Comparison of ENCODE assay signal across 8 cellular contexts in the genomic region with DNA sequence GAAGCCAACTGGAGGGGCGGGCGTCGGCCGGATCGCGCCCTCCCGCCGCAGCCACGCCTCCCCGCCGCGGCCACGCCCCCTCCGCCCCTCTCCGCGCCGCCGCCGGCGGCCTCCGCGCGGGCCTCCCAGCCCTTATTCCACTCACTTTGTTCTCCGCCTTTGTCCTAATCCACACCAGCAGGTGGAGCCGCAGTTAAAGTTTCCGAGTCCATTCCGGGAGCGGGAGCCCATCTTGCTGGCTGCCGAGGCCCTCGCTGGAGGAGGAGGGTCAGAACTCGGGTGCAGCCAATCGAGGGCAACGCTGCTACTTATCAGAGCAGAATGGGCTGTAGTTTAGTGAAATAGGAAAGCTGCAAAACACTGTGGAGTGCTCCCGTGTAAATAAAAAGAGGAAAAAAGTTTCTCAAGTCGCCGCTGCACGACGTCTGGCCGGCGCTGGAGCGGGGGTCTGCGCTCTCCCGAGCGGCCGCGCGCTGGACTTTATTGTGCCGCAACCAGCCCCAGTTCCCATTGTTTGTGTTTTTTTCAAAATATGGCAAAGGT. TPM values are rescaled to one million over a fixed set of nuclear protein-coding genes. Genes with fewer than 3 reads are reported as not detected.
DNase-seq lines count a peak whose midpoint lies in the region; ATAC-seq and TF ChIP-seq lines count a peak whose summit lies in the region.

TSS of gene ASF1A (plus strand) at position 271 of the 543 bp plus-strand sequence. CDS start at position 533, 262 bp downstream.

- ATAC-seq in GM18502 (IDR thresholded peaks at IDR 0.05; ENCODE audit: poor library complexity, unreplicated experiment), result peak; percentile 70
- ATAC-seq in HG02970 (IDR thresholded peaks at IDR 0.05; ENCODE audit: low FRiP score, unreplicated experiment), result peak; percentile 66
- peak; percentile 96 for ATAC-seq in aorta (ENCODE audit: low FRiP score)

- H3K36me3 ChIP-seq in right atrium auricular region (no peaks in the 10 kb centered on the region), aorta (ENCODE audit: control insufficient read depth in 1 of 2, insufficient read depth in 2 of 2, low read length in 1 of 2) (no peaks in the 10 kb centered on the region)

- H3K4me1 ChIP-seq in right atrium auricular region (peaks cover 0 to 32% of the 10 kb centered on the region in 2 donors), aorta (ENCODE audit: control insufficient read depth in 1 of 2, insufficient read depth in 2 of 2, low read length in 2 of 2) (peaks cover 0 to 6% of the 10 kb centered on the region in 2 donors)

- peak; percentile 95 for DNase-seq in NCI-H187 treated with DMSO at 0.1 percent for 48 hours (lab: John Stamatoyannopoulos, UW)
- peak; percentile 73 to 99 (median 96) for DNase-seq in anterior cingulate cortex (lab: John Stamatoyannopoulos, UW)
- peak; percentile 96 for DNase-seq in right atrium auricular region (ENCODE audit: low spot score)
- peak; percentile 94 for DNase-seq in pulmonary artery endothelial cell (ENCODE audit: low read depth, low spot score)
- DNase-seq in aorta, result peak; percentile 98

- 0% methylated on average over 48 of the region's 48 CpGs for WGBS in aorta, 2 donors

- H3K27me3 ChIP-seq in right atrium auricular region, result no peaks in the 10 kb centered on the region
- H3K27me3 ChIP-seq in aorta (ENCODE audit: control insufficient read depth in 1 of 2, insufficient read depth in 2 of 2, low read length in 1 of 2), result no peaks in the 10 kb centered on the region

- TF ChIP-seq CTCF in right atrium auricular region (IDR thresholded peaks at IDR 0.05), result peak; percentile 56 to 60

- peak within 1 kb of the TSS; percentile 73 to 94 for H3K4me3 ChIP-seq in right atrium auricular region
- peak within 1 kb of the TSS; percentile 91 to 92 for H3K4me3 ChIP-seq in aorta (ENCODE audit: low read length in 2 of 2)

- H3K9me3 ChIP-seq in right atrium auricular region (no peaks in the 10 kb centered on the region), aorta (ENCODE audit: control insufficient read depth, low read length) (no peaks in the 10 kb centered on the region)

- peak within 1 kb of the TSS; percentile 92 to 98 for H3K27ac ChIP-seq in right atrium auricular region
- H3K27ac ChIP-seq in aorta (ENCODE audit: low read depth in 1 of 2, low read length in 2 of 2), result peak within 1 kb of the TSS; percentile 83 to 93

- intact Hi-C loops in T-helper 2 cell treated with Interferon-gamma antibody and Interleukin-4, amounts not matched to agents 100 ng/mL and 5 ng/mL, for 36 hours (cut with micrococcal nuclease), result loop anchor here (1.0 to 10.0 kb wide), 15 partner anchors 40 to 1347 kb away; partner anchors contain the start of genes CEP85L, GOPC and NUS1
- intact Hi-C loops in aorta (cut with DNase I), result loop anchor here in 1 of 2 donors (2.0 kb wide), 1 partner anchor 41 kb away; the partner anchor contains the start of gene MCM9

RNA-seq across cellular contexts. Expression of gene ASF1A, which starts in this region (rescaled TPM):
- 43.6 TPM in 2 replicates for total RNA-seq in T-helper 2 cell treated with Interferon-gamma antibody and Interleukin-4, amounts not matched to agents 100 ng/mL and 5 ng/mL, for 36 hours
- total RNA-seq in right atrium auricular region (10 to 100 TPM in 1 of 2 donors, 1 to 10 TPM in 1; 9.2 to 16.1 TPM), pulmonary artery endothelial cell (23.4 and 24.0 TPM in 2 replicates), aorta (10 to 100 TPM; 11.5 to 12.9 TPM)
- polyA plus RNA-seq in aorta, result 10 to 100 TPM; 12.4 to 17.4 TPM

Comparison
In these comparisons a context has a peak if more than half of its experiments do, and no peak if none do; other contexts are left out.
1. Peak in every context shown above with its lines: DNase-seq, ATAC-seq, H3K4me3 ChIP-seq and H3K27ac ChIP-seq.